Comparison of ENCODE assay signal across 8 cellular contexts in the genomic region with DNA sequence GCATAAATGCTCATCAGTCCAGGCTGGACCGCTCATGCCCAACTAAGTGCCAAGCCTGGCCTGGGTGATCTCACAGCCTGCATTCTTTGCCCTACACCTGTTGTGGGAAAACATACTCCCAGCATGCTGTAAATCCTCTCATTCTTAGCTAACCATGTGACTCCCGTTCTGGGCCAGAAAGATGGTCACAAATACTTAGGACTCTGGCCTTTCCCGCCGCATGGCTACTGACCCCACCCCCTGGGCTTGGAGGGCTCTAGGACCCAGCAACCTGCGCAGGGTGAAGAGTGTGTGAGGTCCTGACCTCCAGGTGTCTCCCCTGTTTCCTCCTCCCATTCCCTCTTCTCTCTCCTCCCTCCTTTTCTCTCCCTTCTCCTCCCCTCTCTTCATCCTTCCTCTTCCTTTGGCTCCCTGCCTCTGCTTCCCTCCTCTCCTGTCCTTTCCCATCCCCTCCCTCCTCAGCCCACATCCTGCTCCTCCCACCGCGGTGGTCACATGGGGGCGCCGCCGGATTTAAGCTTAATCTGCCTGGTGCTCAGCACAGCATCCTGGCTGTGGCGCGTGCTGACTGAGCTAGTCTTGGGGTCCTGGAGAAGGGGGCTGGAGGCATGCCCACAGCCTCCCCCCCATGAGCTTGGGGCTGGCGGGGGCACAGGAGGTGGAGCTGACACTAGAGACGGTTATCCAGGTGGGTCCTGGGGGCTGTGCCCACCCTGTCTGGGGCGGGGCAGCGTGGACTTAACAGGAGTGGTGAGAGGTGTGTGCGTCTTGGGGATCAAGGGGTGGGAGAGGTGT. TPM values are rescaled to one million over a fixed set of nuclear protein-coding genes. Genes with fewer than 3 reads are reported as not detected.
DNase-seq lines count a peak whose midpoint lies in the region; ATAC-seq and TF ChIP-seq lines count a peak whose summit lies in the region.

A gene with protein sequence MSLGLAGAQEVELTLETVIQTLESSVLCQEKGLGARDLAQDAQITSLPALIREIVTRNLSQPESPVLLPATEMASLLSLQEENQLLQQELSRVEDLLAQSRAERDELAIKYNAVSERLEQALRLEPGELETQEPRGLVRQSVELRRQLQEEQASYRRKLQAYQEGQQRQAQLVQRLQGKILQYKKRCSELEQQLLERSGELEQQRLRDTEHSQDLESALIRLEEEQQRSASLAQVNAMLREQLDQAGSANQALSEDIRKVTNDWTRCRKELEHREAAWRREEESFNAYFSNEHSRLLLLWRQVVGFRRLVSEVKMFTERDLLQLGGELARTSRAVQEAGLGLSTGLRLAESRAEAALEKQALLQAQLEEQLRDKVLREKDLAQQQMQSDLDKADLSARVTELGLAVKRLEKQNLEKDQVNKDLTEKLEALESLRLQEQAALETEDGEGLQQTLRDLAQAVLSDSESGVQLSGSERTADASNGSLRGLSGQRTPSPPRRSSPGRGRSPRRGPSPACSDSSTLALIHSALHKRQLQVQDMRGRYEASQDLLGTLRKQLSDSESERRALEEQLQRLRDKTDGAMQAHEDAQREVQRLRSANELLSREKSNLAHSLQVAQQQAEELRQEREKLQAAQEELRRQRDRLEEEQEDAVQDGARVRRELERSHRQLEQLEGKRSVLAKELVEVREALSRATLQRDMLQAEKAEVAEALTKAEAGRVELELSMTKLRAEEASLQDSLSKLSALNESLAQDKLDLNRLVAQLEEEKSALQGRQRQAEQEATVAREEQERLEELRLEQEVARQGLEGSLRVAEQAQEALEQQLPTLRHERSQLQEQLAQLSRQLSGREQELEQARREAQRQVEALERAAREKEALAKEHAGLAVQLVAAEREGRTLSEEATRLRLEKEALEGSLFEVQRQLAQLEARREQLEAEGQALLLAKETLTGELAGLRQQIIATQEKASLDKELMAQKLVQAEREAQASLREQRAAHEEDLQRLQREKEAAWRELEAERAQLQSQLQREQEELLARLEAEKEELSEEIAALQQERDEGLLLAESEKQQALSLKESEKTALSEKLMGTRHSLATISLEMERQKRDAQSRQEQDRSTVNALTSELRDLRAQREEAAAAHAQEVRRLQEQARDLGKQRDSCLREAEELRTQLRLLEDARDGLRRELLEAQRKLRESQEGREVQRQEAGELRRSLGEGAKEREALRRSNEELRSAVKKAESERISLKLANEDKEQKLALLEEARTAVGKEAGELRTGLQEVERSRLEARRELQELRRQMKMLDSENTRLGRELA (N-terminal part only) (plus strand): TSS at position 541 of the 795 bp plus-strand sequence. CDS start 88 bp downstream, at position 629.

- H3K4me1 ChIP-seq in CD4-positive, alpha-beta memory T cell (ENCODE audit: insufficient read depth, low read length): peaks cover 18% of the 10 kb centered on the region

- ATAC-seq in GM18870 (IDR thresholded peaks at IDR 0.05; ENCODE audit: unreplicated experiment): no peak

- CTCF ChIA-PET in CD4-positive, alpha-beta memory T cell (lab: Charles Lee; ENCODE audit: partially characterized antibody): interaction anchor here (0.6 to 0.8 kb wide), 4 partner anchors 15 to 1011 kb away, joined by 3 to 4 read pairs (median 4); no protein-coding TSS in a partner anchor

- POLR2A ChIA-PET in CD4-positive, alpha-beta memory T cell (lab: Charles Lee; ENCODE audit: partially characterized antibody): interaction anchor here (0.8 to 4.3 kb wide), 4 partner anchors 16 to 309 kb away, joined by 3 to 28 read pairs (median 4); a partner anchor contains a TSS

- no peak within 1 kb of the TSS for H3K27ac ChIP-seq in CD4-positive, alpha-beta memory T cell (ENCODE audit: low read depth, low read length)

- no peaks in the 10 kb centered on the region for H3K9me3 Mint-ChIP-seq in CD4-positive, alpha-beta memory T cell
- no peaks in the 10 kb centered on the region for H3K9me3 Mint-ChIP-seq in CD14-positive monocyte

- no peaks in the 10 kb centered on the region for H3K27me3 ChIP-seq in CD4-positive, alpha-beta memory T cell (ENCODE audit: insufficient read depth, low read length)

- H3K27me3 Mint-ChIP-seq in CD4-positive, alpha-beta memory T cell: no peaks in the 10 kb centered on the region
- peaks cover 6 to 16% (median 9%) of the 10 kb centered on the region in 3 donors for H3K27me3 Mint-ChIP-seq in CD14-positive monocyte (ENCODE audit: low read depth in 3 of 3)

- DNase-seq in CD4-positive, alpha-beta memory T cell: peak in 2 of 5 donors; percentile 25 to 34
- DNase-seq in KG1 (lab: John Stamatoyannopoulos, UW) (peak; percentile 12), UCSD-AML1 (lab: John Stamatoyannopoulos, UW; ENCODE audit: unreplicated experiment) (peak; percentile 82), epidermal melanocyte (ENCODE audit: insufficient read length, low spot score) (peak; percentile 61), myocyte (ENCODE audit: low read depth) (peak; percentile 55), CD14-positive monocyte (ENCODE audit: low spot score) (no peak), NCI-H187 treated with DMSO at 0.1 percent for 48 hours (lab: John Stamatoyannopoulos, UW) (no peak)

- intact Hi-C loops in CD4-positive, alpha-beta memory T cell (cut with micrococcal nuclease): no loop called here
- intact Hi-C loops in CD14-positive monocyte (cut with micrococcal nuclease): no loop called here

- H3K27ac Mint-ChIP-seq in CD4-positive, alpha-beta memory T cell: peak within 1 kb of the TSS; percentile 8 to 77 (median 59)
- H3K27ac Mint-ChIP-seq in CD14-positive monocyte: peak within 1 kb of the TSS in 1 of 7 donors; percentile 25

- H3K36me3 ChIP-seq in CD4-positive, alpha-beta memory T cell (ENCODE audit: insufficient read depth, low read length): no peaks in the 10 kb centered on the region

- no peak for TF ChIP-seq CTCF in CD14-positive monocyte (IDR thresholded peaks at IDR 0.05)

- H3K4me1 Mint-ChIP-seq in CD4-positive, alpha-beta memory T cell: peaks cover 9 to 47% (median 25%) of the 10 kb centered on the region in 4 donors
- H3K4me1 Mint-ChIP-seq in CD14-positive monocyte: peaks cover 9% of the 10 kb centered on the region

- H3K36me3 Mint-ChIP-seq in CD4-positive, alpha-beta memory T cell: peaks cover 0 to 4% of the 10 kb centered on the region in 2 donors
- peaks cover 0 to 2% of the 10 kb centered on the region in 2 donors for H3K36me3 Mint-ChIP-seq in CD14-positive monocyte

- no peaks in the 10 kb centered on the region for H3K9me3 ChIP-seq in CD4-positive, alpha-beta memory T cell (ENCODE audit: control insufficient read depth in 1 of 2, low read length in 2 of 2)

- H3K4me3 Mint-ChIP-seq in CD4-positive, alpha-beta memory T cell: peak within 1 kb of the TSS in 7 of 8 donors; percentile 29 to 73 (median 69)
- no peak within 1 kb of the TSS for H3K4me3 Mint-ChIP-seq in CD14-positive monocyte

- H3K4me3 ChIP-seq in CD4-positive, alpha-beta memory T cell (ENCODE audit: low read length in 2 of 2): peak within 1 kb of the TSS in 1 of 2 donors; percentile 9

RNA-seq across cellular contexts. Expression of the gene that starts here (rescaled TPM):
- 10 to 100 TPM; 84.9 to 91.7 TPM for total RNA-seq in CD4-positive, alpha-beta memory T cell
- 1 to 10 TPM in 1 of 2 donors, under 1 TPM in 1; 0.77 to 8.4 TPM for polyA plus RNA-seq in CD4-positive, alpha-beta memory T cell
- 10.6 and 11.8 TPM in 2 replicates for total RNA-seq in myocyte
- polyA plus RNA-seq in myocyte (2012): 13.3 TPM
- under 1 TPM; 0.21 to 0.69 TPM for polyA plus RNA-seq in CD14-positive monocyte

Comparison
In these comparisons a context has a peak if more than half of its experiments do, and no peak if none do; other contexts are left out.
1. DNase-seq: peak in KG1 (single experiment), UCSD-AML1 (single experiment), epidermal melanocyte (single experiment) and myocyte (single experiment); none in CD14-positive monocyte (single experiment) and NCI-H187 treated with DMSO at 0.1 percent for 48 hours (single experiment).
2. H3K4me3 Mint-ChIP-seq: peak in CD4-positive, alpha-beta memory T cell (7 of 8); none in CD14-positive monocyte (0 of 2).